Comparison of ENCODE assay signal across 8 cellular contexts in the genomic region with DNA sequence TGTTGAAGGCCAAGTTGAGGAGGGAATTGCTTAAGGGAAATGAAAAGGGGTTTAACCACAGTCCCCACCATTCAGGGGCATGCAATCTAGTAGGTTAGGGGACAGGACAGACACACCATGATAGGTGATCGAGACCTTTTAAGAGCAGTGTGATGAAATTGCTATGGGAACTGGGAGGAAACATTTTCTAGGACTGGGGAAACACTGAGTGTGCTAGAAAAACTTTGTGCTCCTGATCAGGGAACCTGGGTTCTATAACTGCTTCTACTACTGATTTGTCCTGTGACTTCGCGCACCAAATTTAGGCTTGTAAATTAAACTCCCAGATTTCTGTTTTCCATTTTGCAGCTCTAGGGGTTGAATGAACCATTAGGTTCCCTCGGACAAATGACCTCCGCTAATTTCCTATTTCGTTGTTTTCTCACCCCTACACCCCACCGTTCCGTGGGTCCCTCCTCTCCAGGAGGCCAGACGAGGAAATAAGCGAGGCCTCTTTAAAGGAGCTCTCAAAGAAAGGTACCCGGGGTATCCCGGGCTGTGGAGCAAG. TPM values are rescaled to one million over a fixed set of nuclear protein-coding genes. Genes with fewer than 3 reads are reported as not detected.
A peak's percentile ranks its signal among the peaks of the same experiment; 100 is the strongest.
DNase-seq lines count a peak whose midpoint lies in the region; ATAC-seq and TF ChIP-seq lines count a peak whose summit lies in the region.

No MANE protein-coding gene starts in this region.

- H3K4me3 Mint-ChIP-seq in activated CD4-positive, alpha-beta memory T cell treated with anti-CD3 and anti-CD28 coated beads, Interleukin-2, amount 10 ng/mL, durations not matched to agents 7 days and 5 days = peak overlapping the region; percentile 92
- H3K4me3 Mint-ChIP-seq in stimulated activated naive B cell treated with anti-CD40 and anti-IgM and Interleukin-4, amounts not matched to agents 10 μg/mL and 1 μg/mL and 100 μg/mL, for 72 hours = peak overlapping the region; percentile 91 to 98

- no peaks in the 10 kb centered on the region for H3K27me3 Mint-ChIP-seq in activated CD4-positive, alpha-beta memory T cell treated with anti-CD3 and anti-CD28 coated beads, Interleukin-2, amount 10 ng/mL, durations not matched to agents 7 days and 5 days
- no peaks in the 10 kb centered on the region for H3K27me3 Mint-ChIP-seq in stimulated activated naive B cell treated with anti-CD40 and anti-IgM and Interleukin-4, amounts not matched to agents 10 μg/mL and 1 μg/mL and 100 μg/mL, for 72 hours

- peak overlapping the region; percentile 88 for H3K27ac Mint-ChIP-seq in activated CD4-positive, alpha-beta memory T cell treated with anti-CD3 and anti-CD28 coated beads, Interleukin-2, amount 10 ng/mL, durations not matched to agents 7 days and 5 days
- H3K27ac Mint-ChIP-seq in stimulated activated naive B cell treated with anti-CD40 and anti-IgM and Interleukin-4, amounts not matched to agents 10 μg/mL and 1 μg/mL and 100 μg/mL, for 72 hours = peak overlapping the region; percentile 98

- H3K79me2 ChIP-seq in DND-41 (ENCODE audit: insufficient read depth, low read length) = peaks cover 44% of the 10 kb centered on the region

- no peaks in the 10 kb centered on the region for H3K27me3 ChIP-seq in DND-41 (ENCODE audit: insufficient read depth, low read length, poor library complexity)
- H3K27me3 ChIP-seq in iPS DF 6.9 (ENCODE audit: control insufficient read depth, insufficient read depth, low read length) = no peaks in the 10 kb centered on the region

- H3K9ac ChIP-seq in DND-41 (ENCODE audit: low read depth, low read length) = peak overlapping the region; percentile 89

- H3K4me1 ChIP-seq in DND-41 (ENCODE audit: insufficient read depth, low read length) = peaks cover 22% of the 10 kb centered on the region
- H3K4me1 ChIP-seq in iPS DF 6.9 (ENCODE audit: control insufficient read depth, insufficient read depth, low read length) = no peaks in the 10 kb centered on the region; the same call in 1 of the 2 replicates

- no peaks in the 10 kb centered on the region for H3K9me3 Mint-ChIP-seq in activated CD4-positive, alpha-beta memory T cell treated with anti-CD3 and anti-CD28 coated beads, Interleukin-2, amount 10 ng/mL, durations not matched to agents 7 days and 5 days
- H3K9me3 Mint-ChIP-seq in stimulated activated naive B cell treated with anti-CD40 and anti-IgM and Interleukin-4, amounts not matched to agents 10 μg/mL and 1 μg/mL and 100 μg/mL, for 72 hours = no peaks in the 10 kb centered on the region

- no CpG with 5 or more reads among the region's 12 CpGs for WGBS in iPS DF 6.9 (ENCODE audit: insufficient coverage, insufficient read length)

- H3K36me3 ChIP-seq in DND-41 (ENCODE audit: insufficient read depth, low read length) = peaks cover 7% of the 10 kb centered on the region; the same call in 1 of the 2 replicates
- H3K36me3 ChIP-seq in iPS DF 6.9 (ENCODE audit: control insufficient read depth, insufficient read depth, low read length) = no peaks in the 10 kb centered on the region

- peak overlapping the region; percentile 95 for H3K4me2 ChIP-seq in DND-41 (ENCODE audit: insufficient read depth, low read length)

- ATAC-seq in DND-41 (ENCODE audit: insufficient read depth, low read depth) = 0 out of 3 replicates have a peak, but pooled peaks have one; percentile 15
- ATAC-seq in HG02852 (IDR thresholded peaks at IDR 0.05; ENCODE audit: unreplicated experiment) = peak; percentile 6
- peak in 1 of 2 donors; percentile 28 for ATAC-seq in stimulated activated naive B cell treated with anti-CD40 and anti-IgM and Interleukin-4, amounts not matched to agents 10 μg/mL and 1 μg/mL and 100 μg/mL, for 72 hours (replicated peaks)
- ATAC-seq in HG03460 (IDR thresholded peaks at IDR 0.05; ENCODE audit: unreplicated experiment) = no peak

- H2AFZ ChIP-seq in DND-41 (ENCODE audit: low read depth, low read length) = peak overlapping the region; percentile 95

- H3K36me3 Mint-ChIP-seq in activated CD4-positive, alpha-beta memory T cell treated with anti-CD3 and anti-CD28 coated beads, Interleukin-2, amount 10 ng/mL, durations not matched to agents 7 days and 5 days (ENCODE audit: low read depth) = peaks cover 3% of the 10 kb centered on the region
- H3K36me3 Mint-ChIP-seq in stimulated activated naive B cell treated with anti-CD40 and anti-IgM and Interleukin-4, amounts not matched to agents 10 μg/mL and 1 μg/mL and 100 μg/mL, for 72 hours = peaks cover 5% of the 10 kb centered on the region in 2 donors

- DNase-seq in DND-41 (no peak), iPS DF 6.9 (ENCODE audit: low read depth, low spot score) (no peak), NCI-H1092 treated with DMSO at 0.1 percent for 48 hours (lab: John Stamatoyannopoulos, UW) (no peak)
- no peak for DNase-seq in activated CD4-positive, alpha-beta memory T cell treated with anti-CD3 and anti-CD28 coated beads, Interleukin-2, amount 10 ng/mL, durations not matched to agents 7 days and 5 days
- DNase-seq in stimulated activated naive B cell treated with anti-CD40 and anti-IgM and Interleukin-4, amounts not matched to agents 10 μg/mL and 1 μg/mL and 100 μg/mL, for 72 hours = no peak
- no peak for DNase-seq in activated CD4-positive, CD25-positive, alpha-beta regulatory T cell (lab: John Stamatoyannopoulos, UW)

- no peaks in the 10 kb centered on the region for H4K20me1 ChIP-seq in DND-41 (ENCODE audit: insufficient read depth, low read length)

- CTCF ChIA-PET in activated CD4-positive, alpha-beta memory T cell treated with anti-CD3 and anti-CD28 coated beads, Interleukin-2, amount 10 ng/mL, durations not matched to agents 7 days and 5 days (lab: Charles Lee) = interaction anchor here (0.6 to 2.7 kb wide), 10 partner anchors 15 to 282 kb away, joined by 3 to 9 read pairs (median 4); no protein-coding TSS in a partner anchor

- TF ChIP-seq CTCF in DND-41 (IDR thresholded peaks at IDR 0.05; ENCODE audit: borderline replicate concordance, extremely low read depth, low read length, poor library complexity, severe bottlenecking) = no peak

- H3K4me1 Mint-ChIP-seq in activated CD4-positive, alpha-beta memory T cell treated with anti-CD3 and anti-CD28 coated beads, Interleukin-2, amount 10 ng/mL, durations not matched to agents 7 days and 5 days = peaks cover 22% of the 10 kb centered on the region
- peaks cover 10 to 37% of the 10 kb centered on the region in 2 donors for H3K4me1 Mint-ChIP-seq in stimulated activated naive B cell treated with anti-CD40 and anti-IgM and Interleukin-4, amounts not matched to agents 10 μg/mL and 1 μg/mL and 100 μg/mL, for 72 hours

- POLR2A ChIA-PET in activated CD4-positive, alpha-beta memory T cell treated with anti-CD3 and anti-CD28 coated beads, Interleukin-2, amount 10 ng/mL, durations not matched to agents 7 days and 5 days (lab: Charles Lee) = interaction anchor here (0.6 to 4.0 kb wide), 16 partner anchors 9 to 300 kb away, joined by 3 to 44 read pairs (median 6); partner anchors contain the start of genes LBH and YPEL5

- H3K27ac ChIP-seq in DND-41 (ENCODE audit: low read length) = peak overlapping the region; percentile 82
- no peak overlapping the region for H3K27ac ChIP-seq in iPS DF 6.9 (ENCODE audit: low read length)

- H3K4me3 ChIP-seq in DND-41 (ENCODE audit: low read depth in 1 of 2, low read length in 2 of 2) (peak overlapping the region; percentile 46 to 97), iPS DF 6.9 (ENCODE audit: low read length) (peak overlapping the region; percentile 95; the same call in 1 of the 2 replicates)

- H3K9me3 ChIP-seq in DND-41 (ENCODE audit: insufficient read depth, low read length, severe bottlenecking) (no peaks in the 10 kb centered on the region), iPS DF 6.9 (ENCODE audit: control insufficient read depth, insufficient read depth, low read length) (no peaks in the 10 kb centered on the region)

RNA-seq across cellular contexts. Expression of gene LCLAT1, which starts 0.4 kb away (rescaled TPM):
- 10 to 100 TPM; 17.0 to 17.6 TPM for total RNA-seq in activated CD4-positive, alpha-beta memory T cell treated with anti-CD3 and anti-CD28 coated beads, Interleukin-2, amount 10 ng/mL, durations not matched to agents 7 days and 5 days
